Comparison of ENCODE assay signal across 9 cellular contexts in the genomic region with DNA sequence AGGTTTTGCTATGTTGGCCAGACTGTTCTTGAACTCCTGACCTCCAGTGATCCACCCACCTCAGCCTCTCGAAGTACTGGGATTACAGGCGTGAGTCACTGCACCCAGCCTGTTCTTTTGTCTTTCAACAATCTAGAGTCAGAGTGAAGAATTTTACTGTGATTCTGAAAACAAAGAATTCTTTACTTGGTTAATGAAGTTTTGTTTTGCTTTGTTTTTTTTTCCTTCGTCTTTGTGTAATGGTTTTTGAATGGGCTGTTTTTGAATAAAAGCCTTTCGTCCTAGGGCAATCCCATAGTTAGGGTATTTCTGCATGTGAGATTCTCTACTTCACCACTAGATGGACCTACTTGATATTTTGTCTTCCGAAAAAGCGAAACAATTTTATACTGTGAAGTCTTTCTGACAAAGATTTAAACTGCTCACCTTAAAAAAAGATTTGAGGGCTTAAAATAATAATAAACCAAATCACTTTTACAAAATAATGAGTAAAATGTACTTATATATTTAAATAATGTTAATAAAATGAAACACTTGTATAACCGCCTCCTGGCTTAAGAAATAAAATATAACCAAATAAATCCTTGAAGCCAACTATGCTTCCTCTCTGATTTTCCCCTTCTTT. TPM values are rescaled to one million over a fixed set of nuclear protein-coding genes. Genes with fewer than 3 reads are reported as not detected.
DNase-seq lines count a peak whose midpoint lies in the region; ATAC-seq and TF ChIP-seq lines count a peak whose summit lies in the region.
"Had no signal": no experiment of that assay in that cellular context is flagged by ENCODE, and none has a peak within 500 bp of the region (broad histone marks: within the 10 kb centered on the region; RNA-seq: fewer than 3 reads in every experiment).

No MANE protein-coding gene starts in this region.

- H3K27ac Mint-ChIP-seq in endodermal cell (no peak overlapping the region), mesothelial cell of epicardium (no peak overlapping the region)

- POLR2A ChIA-PET in OCI-LY7 (lab: Charles Lee): no interaction called here

- TF ChIP-seq CTCF in OCI-LY7 (conservative IDR thresholded peaks at IDR 0.05; ENCODE audit: low read length): peak; percentile 98
- peak; percentile 86 for TF ChIP-seq CTCF in endodermal cell (conservative IDR thresholded peaks at IDR 0.05)
- peak; percentile 82 for TF ChIP-seq CTCF in mesothelial cell of epicardium (IDR thresholded peaks at IDR 0.05; ENCODE audit: unreplicated experiment)

- H3K9ac ChIP-seq in endodermal cell (ENCODE audit: extremely low read depth, low read length, poor library complexity, severe bottlenecking): no peak overlapping the region

- WGBS in endodermal cell (ENCODE audit: insufficient coverage in 1 of 2, insufficient read length in 1 of 2), 2 experiments: 41% methylated on average over 6 of the region's 7 CpGs; no CpG with 5 or more reads in 1 of the 2 experiments

- no peak overlapping the region for H3K4me3 ChIP-seq in OCI-LY7 (ENCODE audit: low read depth, low read length, poor library complexity, severe bottlenecking)
- no peak overlapping the region for H3K4me3 ChIP-seq in endodermal cell (ENCODE audit: low read length)

- no peak overlapping the region for H3K4me2 ChIP-seq in OCI-LY7 (ENCODE audit: low read length)

- no peaks in the 10 kb centered on the region for H3K79me2 ChIP-seq in OCI-LY7 (ENCODE audit: insufficient read depth, low read depth, low read length)

- H3K9me3 Mint-ChIP-seq in endodermal cell: peaks cover 3% of the 10 kb centered on the region
- peaks cover 3% of the 10 kb centered on the region for H3K9me3 Mint-ChIP-seq in mesothelial cell of epicardium
- H3K9me3 Mint-ChIP-seq: central memory CD8-positive, alpha-beta T cell had no signal

- H3K27ac ChIP-seq in OCI-LY7 (ENCODE audit: low read depth, low read length, poor library complexity, severe bottlenecking) (no peak overlapping the region), endodermal cell (ENCODE audit: low read depth, low read length) (no peak overlapping the region)

- ATAC-seq in HG03432 (IDR thresholded peaks at IDR 0.05; ENCODE audit: unreplicated experiment) (peak; percentile 69), HG03039 (IDR thresholded peaks at IDR 0.05; ENCODE audit: unreplicated experiment) (no peak), HG02610 (IDR thresholded peaks at IDR 0.05; ENCODE audit: unreplicated experiment) (no peak)

- no TSS peak for BruUV-seq in OCI-LY7 (replicated peaks; lab: Mats Ljungman, UMichigan)

- H3K27me3 ChIP-seq in endodermal cell (ENCODE audit: control insufficient read depth, insufficient read depth, low read length, poor library complexity, severe bottlenecking): no peaks in the 10 kb centered on the region

- peaks cover 4% of the 10 kb centered on the region for H3K27me3 Mint-ChIP-seq in endodermal cell (ENCODE audit: insufficient read depth)
- H3K27me3 Mint-ChIP-seq in mesothelial cell of epicardium (ENCODE audit: low read depth): no peaks in the 10 kb centered on the region

- H3K9me3 ChIP-seq in OCI-LY7 (ENCODE audit: low read length) (peaks cover 14% of the 10 kb centered on the region; the same call in 1 of the 2 replicates), endodermal cell (ENCODE audit: control insufficient read depth, low read length) (peaks cover 15% of the 10 kb centered on the region)

- no peaks in the 10 kb centered on the region for H3K4me1 ChIP-seq in OCI-LY7 (ENCODE audit: insufficient read depth, low read length, poor library complexity, severe bottlenecking)
- H3K4me1 ChIP-seq in endodermal cell (ENCODE audit: control insufficient read depth, insufficient read depth, low read length): no peaks in the 10 kb centered on the region

- H3K36me3 ChIP-seq in OCI-LY7 (ENCODE audit: insufficient read depth, low read length): no peaks in the 10 kb centered on the region
- H3K36me3 ChIP-seq in endodermal cell (ENCODE audit: control insufficient read depth, insufficient read depth, low read length): no peaks in the 10 kb centered on the region

- intact Hi-C loops in OCI-LY7 (cut with micrococcal nuclease; ENCODE audit: unreplicated experiment): loop anchor here (1.0 kb wide), 1 partner anchor 342 kb away; no protein-coding TSS in a partner anchor

- no peaks in the 10 kb centered on the region for H4K20me1 ChIP-seq in OCI-LY7 (ENCODE audit: insufficient read depth, low read length)

- H3K4me1 Mint-ChIP-seq in endodermal cell: peaks cover 14% of the 10 kb centered on the region
- H3K4me1 Mint-ChIP-seq in mesothelial cell of epicardium: peaks cover 8% of the 10 kb centered on the region
- H3K4me1 Mint-ChIP-seq: central memory CD8-positive, alpha-beta T cell had no signal

- H3K36me3 Mint-ChIP-seq in endodermal cell (ENCODE audit: low read depth) (no peaks in the 10 kb centered on the region), mesothelial cell of epicardium (no peaks in the 10 kb centered on the region)

- H3K4me3 Mint-ChIP-seq in endodermal cell (no peak overlapping the region), mesothelial cell of epicardium (no peak overlapping the region)
- H3K4me3 Mint-ChIP-seq: central memory CD8-positive, alpha-beta T cell had no signal

- DNase-seq in SKM-1 treated with dmso at 0.1 percent for 144 hours (lab: John Stamatoyannopoulos, UW; ENCODE audit: unreplicated experiment): peak; percentile 21
- no peak for DNase-seq in SKM-1 (lab: John Stamatoyannopoulos, UW; ENCODE audit: unreplicated experiment)
- peak; percentile 69 for DNase-seq in OCI-LY7 (ENCODE audit: low spot score)
- DNase-seq in endodermal cell: peak; percentile 53
- no peak for DNase-seq in mesothelial cell of epicardium (ENCODE audit: low spot score in 2 of 2, unreplicated experiment in 2 of 2)

- CTCF ChIA-PET in OCI-LY7 (lab: Charles Lee; ENCODE audit: unreplicated experiment): no interaction called here

- H3K9me2 ChIP-seq in OCI-LY7 (ENCODE audit: insufficient read depth, low read length): no peaks in the 10 kb centered on the region

- H2AFZ ChIP-seq in OCI-LY7 (ENCODE audit: low read length): 0 out of 2 replicates have a peak overlapping the region, but pooled peaks have one; percentile 18

RNA-seq across cellular contexts. Expression of a gene that starts 43.4 kb away (rescaled TPM):
- 16.4 and 27.9 TPM in 2 replicates for total RNA-seq in OCI-LY7 (2014; rRNA removed; shearing (Covaris generic))
- total RNA-seq in OCI-LY7 (2022) (42.7 and 43.3 TPM in 2 replicates), endodermal cell (10 to 100 TPM; 66.0 to 70.9 TPM), mesothelial cell of epicardium (48.8 to 54.1 TPM (median 51.4 TPM) in 3 replicates)
- polyA plus RNA-seq in endodermal cell (2013, experiment 1 of 2): 183 TPM
- 180 TPM for polyA plus RNA-seq in endodermal cell (2013, experiment 2 of 2)

Comparison
In these comparisons a context has a peak if more than half of its experiments do, and no peak if none do; other contexts are left out.
1. DNase-seq: peak in SKM-1 treated with dmso at 0.1 percent for 144 hours (single experiment), OCI-LY7 (single experiment) and endodermal cell (single experiment); none in SKM-1 (single experiment) and mesothelial cell of epicardium (0 of 2).
2. Peak in every context shown above with its lines, with median percentiles within 50 percentile points of each other: CTCF ChIP-seq.